ENCODE assay signal across 27 cellular contexts in the genomic region with DNA sequence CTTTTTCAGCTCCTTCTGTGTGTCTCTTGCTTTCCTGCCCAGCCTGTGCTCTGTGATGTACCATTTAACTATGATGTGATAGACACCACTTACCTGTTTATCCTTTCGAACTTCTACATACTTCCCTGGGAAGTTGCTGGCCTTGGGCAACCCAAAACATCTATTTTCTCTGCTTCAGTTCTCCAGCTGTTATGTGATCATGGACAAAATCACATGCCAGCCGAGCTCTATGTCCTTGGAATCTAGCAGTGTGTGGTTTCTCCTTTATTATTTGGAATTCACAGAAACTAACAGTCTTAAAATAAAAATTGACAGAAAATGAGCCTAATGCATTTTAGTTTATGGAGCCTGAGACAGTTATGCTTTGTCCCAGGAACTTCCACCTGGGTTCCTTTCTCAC.
"Had no signal": no experiment of that assay in that cellular context is flagged by ENCODE, and none has a peak within 500 bp of the region (broad histone marks: within the 10 kb centered on the region; RNA-seq: fewer than 3 reads in every experiment).

No MANE protein-coding gene starts in this region.

- H3K27me3 ChIP-seq: brain microvascular endothelial cell, cardiac muscle cell had no signal

- H3K36me3 ChIP-seq: brain microvascular endothelial cell, cardiac muscle cell had no signal

- H3K27ac ChIP-seq: brain microvascular endothelial cell, cardiac muscle cell, SK-N-MC had no signal

- H3K4me3 ChIP-seq: cardiac muscle cell, SK-N-MC had no signal

- DNase-seq: activated B cell treated with CpG ODN at 0.5 μM for 24 hours; activated CD4-positive, alpha-beta T cell treated with anti-CD3 and anti-CD28 coated beads for 1 hour; activated CD4-positive, alpha-beta T cell treated with anti-CD3 and anti-CD28 coated beads, Interleukin-2, amount 10 ng/mL, durations not matched to agents 24 days and 14 days; activated CD4-positive, alpha-beta T cell treated with anti-CD3 and anti-CD28 coated beads, Interleukin-2, amount 50 U/mL, for 48 hours; activated CD8-positive, alpha-beta memory T cell treated with anti-CD3 and anti-CD28 coated beads for 24 hours; activated effector memory CD4-positive, alpha-beta T cell treated with anti-CD3 and anti-CD28 coated beads, Interleukin-2, amount 50 U/mL, for 16 hours; activated naive CD4-positive, alpha-beta T cell treated with Interleukin-2 at 50 U/mL for 16 hours; activated naive CD8-positive, alpha-beta T cell treated with anti-CD3 and anti-CD28 coated beads, Interleukin-2, amount 50 U/mL, for 24 hours; activated T-cell treated with anti-CD3 and anti-CD28 coated beads, Interleukin-2, amount 50 U/mL, for 4 hours; brain microvascular endothelial cell; NCI-H1092; NCI-H1417; NCI-H2029; NCI-H510A treated with DMSO at 0.1 percent for 48 hours; NCI-H69; NK-92 treated with Interleukin-12 subunit alpha and Interleukin-12 subunit beta, amount 100 ng/mL, for 24 hours; OCI-M1; RPMI8226; T-cell; T-helper 2 cell; T1000 had no signal

- FAIRE-seq: TTC549 had no signal

- ATAC-seq: activated naive CD4-positive, alpha-beta T cell treated with anti-CD3 and anti-CD28 coated beads, Interleukin-2, amount 50 U/mL, for 72 hours; activated naive CD8-positive, alpha-beta T cell treated with anti-CD3 and anti-CD28 coated beads, Interleukin-2, amount 50 U/mL, for 24 hours; activated T-cell treated with anti-CD3 and anti-CD28 coated beads, Interleukin-2, amount 50 U/mL, for 4 hours; Panc1; Right ventricle myocardium inferior; T-cell had no signal
